In the genomic region with DNA sequence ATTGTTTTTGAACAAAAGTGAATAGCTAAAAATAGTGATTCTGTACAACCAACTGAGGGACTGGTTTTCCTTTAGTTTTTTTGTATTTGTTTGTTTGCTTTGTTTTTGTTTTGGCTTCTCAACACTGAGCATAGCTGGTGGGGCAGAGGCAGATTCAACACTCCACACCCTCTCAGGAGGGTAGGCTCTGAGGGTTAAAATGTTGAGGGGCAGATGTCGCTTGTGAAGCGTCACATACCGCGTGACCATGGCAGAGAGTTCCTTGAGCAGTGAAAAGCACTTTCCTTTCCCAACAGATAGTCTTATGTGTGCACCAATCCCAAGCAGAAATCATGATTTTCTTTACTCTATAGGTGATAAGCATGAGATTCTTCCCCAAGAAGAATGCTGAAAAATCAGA, we compare ENCODE assay signal across 25 cellular contexts.
"Had no signal": no experiment of that assay in that cellular context is flagged by ENCODE, and none has a peak within 500 bp of the region (broad histone marks: within the 10 kb centered on the region; RNA-seq: fewer than 3 reads in every experiment).

No MANE protein-coding gene starts in this region.

- H3K36me3 ChIP-seq: esophagus muscularis mucosa, ovary, stomach, suprapubic skin, transverse colon, vagina had no signal

- H3K36me3 Mint-ChIP-seq: activated CD8-positive, alpha-beta memory T cell treated with anti-CD3 and anti-CD28 coated beads, Interleukin-2, amount 10 ng/mL, durations not matched to agents 7 days and 5 days; activated naive CD4-positive, alpha-beta T cell treated with anti-CD3 and anti-CD28 coated beads, Interleukin-2, amount 50 U/mL, for 24 hours; brain; stimulated activated effector memory CD8-positive, alpha-beta T cell treated with anti-CD3 and anti-CD28 coated beads, Interleukin-12 subunit alpha, Interleukin-12 subunit beta, amount 100 ng/mL, for 72 hours had no signal

- DNase-seq: activated CD4-positive, alpha-beta T cell treated with anti-CD3 and anti-CD28 coated beads, Interleukin-2, amount 10 ng/mL, durations not matched to agents 7 days and 5 days; activated CD8-positive, alpha-beta memory T cell treated with anti-CD3 and anti-CD28 coated beads, Interleukin-2, amount 10 ng/mL, durations not matched to agents 7 days and 5 days; activated CD8-positive, alpha-beta T cell treated with anti-CD3 and anti-CD28 coated beads for 36 hours; activated gamma-delta T cell; activated T-cell treated with anti-CD3 and anti-CD28 coated beads for 4 hours; anterior cingulate cortex; caudate nucleus; effector memory CD8-positive, alpha-beta T cell; hypothalamus; left ventricle myocardium superior; mammary epithelial cell; ovary; right cardiac atrium; stimulated activated CD4-positive, alpha-beta T cell treated with anti-CD3 and anti-CD28 coated beads, Interleukin-2, amount 100 ng/mL, for 24 hours; stomach; transverse colon had no signal

- H3K9me3 ChIP-seq: esophagus muscularis mucosa, ovary, stomach, suprapubic skin, transverse colon, vagina had no signal

- H3K4me3 ChIP-seq: esophagus muscularis mucosa, ovary, skin epidermis, stomach, suprapubic skin, transverse colon, vagina had no signal

- H3K4me3 Mint-ChIP-seq: activated CD4-positive, alpha-beta T cell treated with anti-CD3 and anti-CD28 coated beads, Interleukin-2, amount 10 ng/mL, durations not matched to agents 7 days and 5 days; activated CD8-positive, alpha-beta memory T cell treated with anti-CD3 and anti-CD28 coated beads, Interleukin-2, amount 10 ng/mL, durations not matched to agents 7 days and 5 days; activated CD8-positive, alpha-beta T cell treated with anti-CD3 and anti-CD28 coated beads for 36 hours; activated naive CD4-positive, alpha-beta T cell treated with anti-CD3 and anti-CD28 coated beads, Interleukin-2, amount 50 U/mL, for 24 hours; activated T-helper 1 cell treated with anti-CD3 and anti-CD28 coated beads, Interleukin-12 subunit alpha, Interleukin-12 subunit beta, Interleukin-2, Interleukin-4 antibody, amounts not matched to agents 30 ng/mL and 10 ng/mL and 1 ng/mL, durations not matched to agents 14 hours and 24 hours and 36 hours; brain; effector memory CD8-positive, alpha-beta T cell; stimulated activated effector memory CD8-positive, alpha-beta T cell treated with anti-CD3 and anti-CD28 coated beads, Interleukin-12 subunit alpha, Interleukin-12 subunit beta, amount 100 ng/mL, for 72 hours; T-helper 1 cell treated with Interleukin-12 subunit alpha and Interleukin-12 subunit beta and Interleukin-4 antibody, amounts not matched to agents 30 μg/mL and 1 μg/mL, for 36 hours had no signal

- H3K9me3 Mint-ChIP-seq: activated CD4-positive, alpha-beta T cell treated with anti-CD3 and anti-CD28 coated beads, Interleukin-2, amount 10 ng/mL, durations not matched to agents 7 days and 5 days; activated CD8-positive, alpha-beta T cell treated with anti-CD3 and anti-CD28 coated beads for 36 hours; activated naive CD4-positive, alpha-beta T cell treated with anti-CD3 and anti-CD28 coated beads, Interleukin-2, amount 50 U/mL, for 24 hours; activated T-helper 1 cell treated with anti-CD3 and anti-CD28 coated beads, Interleukin-12 subunit alpha, Interleukin-12 subunit beta, Interleukin-2, Interleukin-4 antibody, amounts not matched to agents 30 ng/mL and 10 ng/mL and 1 ng/mL, durations not matched to agents 14 hours and 24 hours and 36 hours; effector memory CD8-positive, alpha-beta T cell; stimulated activated effector memory CD8-positive, alpha-beta T cell treated with anti-CD3 and anti-CD28 coated beads, Interleukin-12 subunit alpha, Interleukin-12 subunit beta, amount 100 ng/mL, for 72 hours; T-helper 1 cell treated with Interleukin-12 subunit alpha and Interleukin-12 subunit beta and Interleukin-4 antibody, amounts not matched to agents 30 μg/mL and 1 μg/mL, for 36 hours had no signal

- H3K27me3 ChIP-seq: esophagus muscularis mucosa, ovary, stomach, suprapubic skin, transverse colon, vagina had no signal

- H3K4me1 Mint-ChIP-seq: activated naive CD4-positive, alpha-beta T cell treated with anti-CD3 and anti-CD28 coated beads, Interleukin-2, amount 50 U/mL, for 24 hours had no signal

- H3K27ac Mint-ChIP-seq: activated CD4-positive, alpha-beta T cell treated with anti-CD3 and anti-CD28 coated beads, Interleukin-2, amount 10 ng/mL, durations not matched to agents 7 days and 5 days; activated CD8-positive, alpha-beta memory T cell treated with anti-CD3 and anti-CD28 coated beads, Interleukin-2, amount 10 ng/mL, durations not matched to agents 7 days and 5 days; activated CD8-positive, alpha-beta T cell treated with anti-CD3 and anti-CD28 coated beads for 36 hours; activated naive CD4-positive, alpha-beta T cell treated with anti-CD3 and anti-CD28 coated beads, Interleukin-2, amount 50 U/mL, for 24 hours; activated T-helper 1 cell treated with anti-CD3 and anti-CD28 coated beads, Interleukin-12 subunit alpha, Interleukin-12 subunit beta, Interleukin-2, Interleukin-4 antibody, amounts not matched to agents 30 ng/mL and 10 ng/mL and 1 ng/mL, durations not matched to agents 14 hours and 24 hours and 36 hours; effector memory CD8-positive, alpha-beta T cell; stimulated activated effector memory CD8-positive, alpha-beta T cell treated with anti-CD3 and anti-CD28 coated beads, Interleukin-12 subunit alpha, Interleukin-12 subunit beta, amount 100 ng/mL, for 72 hours; T-helper 1 cell treated with Interleukin-12 subunit alpha and Interleukin-12 subunit beta and Interleukin-4 antibody, amounts not matched to agents 30 μg/mL and 1 μg/mL, for 36 hours had no signal

- H3K27ac ChIP-seq: esophagus muscularis mucosa, ovary, skin epidermis, stomach, suprapubic skin, transverse colon had no signal

- ATAC-seq: activated CD8-positive, alpha-beta memory T cell treated with anti-CD3 and anti-CD28 coated beads, Interleukin-2, amount 10 ng/mL, durations not matched to agents 7 days and 5 days; activated CD8-positive, alpha-beta T cell treated with anti-CD3 and anti-CD28 coated beads for 36 hours; effector memory CD8-positive, alpha-beta T cell; left ventricle myocardium superior; stimulated activated effector memory CD8-positive, alpha-beta T cell treated with anti-CD3 and anti-CD28 coated beads, Interleukin-12 subunit alpha, Interleukin-12 subunit beta, amount 100 ng/mL, for 72 hours had no signal
